12 cellular contexts compared by ENCODE assay signal in genomic region chr4:779555-779954, GRCh38. TPM values are rescaled to one million over a fixed set of nuclear protein-coding genes. Genes with fewer than 3 reads are reported as not detected.
A peak's percentile ranks its signal among the peaks of the same experiment; 100 is the strongest.
DNase-seq lines count a peak whose midpoint lies in the region; ATAC-seq and TF ChIP-seq lines count a peak whose summit lies in the region.
"Had no signal": no experiment of that assay in that cellular context is flagged by ENCODE, and none has a peak within 500 bp of the region (broad histone marks: within the 10 kb centered on the region; RNA-seq: fewer than 3 reads in every experiment).

No MANE protein-coding gene starts in this region.

- ATAC-seq in T-helper 17 cell = no peak
- no peak for ATAC-seq in stimulated activated effector memory CD8-positive, alpha-beta T cell treated with anti-CD3 and anti-CD28 coated beads, Interleukin-12 subunit alpha, Interleukin-12 subunit beta, amount 100 ng/mL, for 72 hours
- ATAC-seq: body of pancreas had no signal

- H4K20me1 ChIP-seq in fibroblast of lung (ENCODE audit: control insufficient read depth, extremely low read depth, insufficient read depth, low read length) = no peaks in the 10 kb centered on the region

- H3K9ac ChIP-seq in fibroblast of lung (ENCODE audit: insufficient read depth, low read length) = no peak overlapping the region
- no peak overlapping the region for H3K9ac ChIP-seq in mesenchymal stem cell (ENCODE audit: low read length)

- H3K4me1 ChIP-seq in fibroblast of lung (ENCODE audit: control insufficient read depth, extremely low read depth, insufficient read depth, low read length) (peaks cover 7% of the 10 kb centered on the region), mesenchymal stem cell (ENCODE audit: control insufficient read depth, insufficient read depth, low read depth, low read length) (peaks cover 26% of the 10 kb centered on the region)

- no peak overlapping the region for H3K27ac Mint-ChIP-seq in activated naive CD4-positive, alpha-beta T cell treated with anti-CD3 and anti-CD28 coated beads, Interleukin-2, amount 10 ng/mL, durations not matched to agents 7 days and 5 days
- peak overlapping the region; percentile 93 for H3K27ac Mint-ChIP-seq in T-helper 17 cell
- peak overlapping the region; percentile 34 for H3K27ac Mint-ChIP-seq in stimulated activated effector memory CD8-positive, alpha-beta T cell treated with anti-CD3 and anti-CD28 coated beads, Interleukin-12 subunit alpha, Interleukin-12 subunit beta, amount 100 ng/mL, for 72 hours

- H3K27me3 ChIP-seq in fibroblast of lung (ENCODE audit: control insufficient read depth, insufficient read depth, low read length) (no peaks in the 10 kb centered on the region), mesenchymal stem cell (ENCODE audit: control insufficient read depth in 1 of 2, insufficient read depth in 1 of 2, low read length in 2 of 2) (peaks cover under 1 to 3% of the 10 kb centered on the region in 2 experiments)
- H3K27me3 ChIP-seq: body of pancreas had no signal

- H3K23ac ChIP-seq in mesenchymal stem cell (ENCODE audit: low read length in 2 of 2) = no peak overlapping the region

- no peak overlapping the region for H4K91ac ChIP-seq in mesenchymal stem cell (ENCODE audit: low read length)

- no peak overlapping the region for H3K27ac ChIP-seq in fibroblast of lung (ENCODE audit: insufficient read depth, low read length)
- H3K27ac ChIP-seq in caudate nucleus (ENCODE audit: low read depth, low read length) = no peak overlapping the region
- H3K27ac ChIP-seq in mesenchymal stem cell (ENCODE audit: low read length, poor library complexity, severe bottlenecking) = no peak overlapping the region
- H3K27ac ChIP-seq: esophagus muscularis mucosa had no signal

- no peak overlapping the region for H2BK15ac ChIP-seq in mesenchymal stem cell (ENCODE audit: low read depth, poor library complexity, severe bottlenecking)

- H3K79me2 ChIP-seq in fibroblast of lung (ENCODE audit: control insufficient read depth, insufficient read depth, low read length) = peaks cover 64% of the 10 kb centered on the region

- H2BK120ac ChIP-seq in mesenchymal stem cell (ENCODE audit: low read depth, low read length) = no peak overlapping the region

- H3K36me3 ChIP-seq in fibroblast of lung (ENCODE audit: control insufficient read depth, insufficient read depth, low read length) (peaks cover 12% of the 10 kb centered on the region), mesenchymal stem cell (ENCODE audit: control insufficient read depth in 1 of 2, insufficient read depth in 2 of 2, low read depth in 1 of 2, low read length in 2 of 2) (peaks cover 33 to 55% of the 10 kb centered on the region in 2 experiments)

- no peak overlapping the region for H2AK5ac ChIP-seq in mesenchymal stem cell (ENCODE audit: low read length, severe bottlenecking)

- 96% methylated on average over 2 of the region's 2 CpGs for WGBS in mesenchymal stem cell

- H3K4ac ChIP-seq in mesenchymal stem cell (ENCODE audit: low read depth in 1 of 2, low read length in 2 of 2) = peak overlapping the region in 1 of 2 experiments; percentile 33

- peaks cover 56% of the 10 kb centered on the region for H3K4me1 Mint-ChIP-seq in activated naive CD4-positive, alpha-beta T cell treated with anti-CD3 and anti-CD28 coated beads, Interleukin-2, amount 10 ng/mL, durations not matched to agents 7 days and 5 days
- peaks cover 46% of the 10 kb centered on the region for H3K4me1 Mint-ChIP-seq in T-helper 17 cell
- H3K4me1 Mint-ChIP-seq in stimulated activated effector memory CD8-positive, alpha-beta T cell treated with anti-CD3 and anti-CD28 coated beads, Interleukin-12 subunit alpha, Interleukin-12 subunit beta, amount 100 ng/mL, for 72 hours = peaks cover 58% of the 10 kb centered on the region

- no peak for TF ChIP-seq CTCF in fibroblast of lung (conservative IDR thresholded peaks at IDR 0.05 in 1 of 2, IDR thresholded peaks at IDR 0.05 in 1 of 2; ENCODE audit: low read depth in 1 of 2, low read length in 2 of 2)

- H2AFZ ChIP-seq in fibroblast of lung (ENCODE audit: low read length) = no peak overlapping the region
- no peak overlapping the region for H2AFZ ChIP-seq in mesenchymal stem cell (ENCODE audit: low read depth, low read length)

- H4K8ac ChIP-seq in mesenchymal stem cell (ENCODE audit: low read length) = no peak overlapping the region

- DNase-seq in activated naive CD4-positive, alpha-beta T cell treated with anti-CD3 and anti-CD28 coated beads, Interleukin-2, amount 10 ng/mL, durations not matched to agents 7 days and 5 days = no peak
- DNase-seq in activated naive CD4-positive, alpha-beta T cell treated with Interleukin-2 at 50 U/mL for 16 hours = no peak
- DNase-seq in T-helper 17 cell (no peak), fibroblast of lung (ENCODE audit: low read depth in 2 of 2) (no peak), caudate nucleus (lab: John Stamatoyannopoulos, UW) (no peak), mesenchymal stem cell (no peak), NCI-H774 (lab: John Stamatoyannopoulos, UW) (no peak)
- DNase-seq in stimulated activated effector memory CD8-positive, alpha-beta T cell treated with anti-CD3 and anti-CD28 coated beads, Interleukin-12 subunit alpha, Interleukin-12 subunit beta, amount 100 ng/mL, for 72 hours (ENCODE audit: low spot score in 2 of 2) = no peak
- DNase-seq: body of pancreas; NCI-H446; stimulated activated CD4-positive, alpha-beta T cell treated with anti-CD3 and anti-CD28 coated beads, Interleukin-2, amount 100 ng/mL, for 24 hours had no signal

- peaks cover 22% of the 10 kb centered on the region for H3K27me3 Mint-ChIP-seq in activated naive CD4-positive, alpha-beta T cell treated with anti-CD3 and anti-CD28 coated beads, Interleukin-2, amount 10 ng/mL, durations not matched to agents 7 days and 5 days
- H3K27me3 Mint-ChIP-seq in T-helper 17 cell = peaks cover 5% of the 10 kb centered on the region

- H3K14ac ChIP-seq in mesenchymal stem cell (ENCODE audit: low read length in 2 of 2) = no peak overlapping the region

- peaks cover 52% of the 10 kb centered on the region for H3K36me3 Mint-ChIP-seq in activated naive CD4-positive, alpha-beta T cell treated with anti-CD3 and anti-CD28 coated beads, Interleukin-2, amount 10 ng/mL, durations not matched to agents 7 days and 5 days
- peaks cover 5% of the 10 kb centered on the region for H3K36me3 Mint-ChIP-seq in T-helper 17 cell (ENCODE audit: low read depth)
- peaks cover 79% of the 10 kb centered on the region for H3K36me3 Mint-ChIP-seq in stimulated activated effector memory CD8-positive, alpha-beta T cell treated with anti-CD3 and anti-CD28 coated beads, Interleukin-12 subunit alpha, Interleukin-12 subunit beta, amount 100 ng/mL, for 72 hours

- H3K18ac ChIP-seq in mesenchymal stem cell (ENCODE audit: low read depth in 1 of 2, low read length in 2 of 2) = no peak overlapping the region

- H3K79me1 ChIP-seq in mesenchymal stem cell (replicated peaks; ENCODE audit: low read length, poor library complexity, severe bottlenecking) = peaks cover 2% of the 10 kb centered on the region

- no peaks in the 10 kb centered on the region for H3K9me3 Mint-ChIP-seq in activated naive CD4-positive, alpha-beta T cell treated with anti-CD3 and anti-CD28 coated beads, Interleukin-2, amount 10 ng/mL, durations not matched to agents 7 days and 5 days
- no peaks in the 10 kb centered on the region for H3K9me3 Mint-ChIP-seq in stimulated activated effector memory CD8-positive, alpha-beta T cell treated with anti-CD3 and anti-CD28 coated beads, Interleukin-12 subunit alpha, Interleukin-12 subunit beta, amount 100 ng/mL, for 72 hours

- H3K4me3 Mint-ChIP-seq in activated naive CD4-positive, alpha-beta T cell treated with anti-CD3 and anti-CD28 coated beads, Interleukin-2, amount 10 ng/mL, durations not matched to agents 7 days and 5 days = peak overlapping the region; percentile 84
- H3K4me3 Mint-ChIP-seq in T-helper 17 cell = peak overlapping the region; percentile 89
- H3K4me3 Mint-ChIP-seq in stimulated activated effector memory CD8-positive, alpha-beta T cell treated with anti-CD3 and anti-CD28 coated beads, Interleukin-12 subunit alpha, Interleukin-12 subunit beta, amount 100 ng/mL, for 72 hours = peak overlapping the region; percentile 77

- H3K4me2 ChIP-seq in fibroblast of lung (ENCODE audit: extremely low read depth, insufficient read depth, low read length) = peak overlapping the region; percentile 96
- no peak overlapping the region for H3K4me2 ChIP-seq in mesenchymal stem cell (ENCODE audit: low read length, poor library complexity, severe bottlenecking)

- CTCF ChIA-PET in activated naive CD4-positive, alpha-beta T cell treated with anti-CD3 and anti-CD28 coated beads, Interleukin-2, amount 10 ng/mL, durations not matched to agents 7 days and 5 days (lab: Charles Lee) = interaction anchor here (0.9 to 1.7 kb wide), 2 partner anchors 13 to 37 kb away, joined by 3 to 4 read pairs; no protein-coding TSS in a partner anchor

- H2BK5ac ChIP-seq in mesenchymal stem cell (ENCODE audit: low read depth, low read length, poor library complexity, severe bottlenecking) = no peak overlapping the region

- H2BK12ac ChIP-seq in mesenchymal stem cell (ENCODE audit: low read length in 2 of 2) = no peak overlapping the region

- H3K4me3 ChIP-seq in fibroblast of lung (replicated peaks in 1 of 4; ENCODE audit: control extremely low read depth in 1 of 4, insufficient read depth in 1 of 4, low read depth in 3 of 4, low read length in 4 of 4) = peak overlapping the region in 2 of 4 experiments; percentile 15 to 98
- H3K4me3 ChIP-seq in mesenchymal stem cell (ENCODE audit: insufficient read depth in 1 of 2, low read depth in 1 of 2, low read length in 2 of 2) = no peak overlapping the region

- no peaks in the 10 kb centered on the region for H3K9me3 ChIP-seq in T-helper 17 cell (ENCODE audit: control insufficient read depth, low read length, poor library complexity, severe bottlenecking)
- H3K9me3 ChIP-seq in fibroblast of lung (ENCODE audit: control insufficient read depth, insufficient read depth, low read depth, low read length) = no peaks in the 10 kb centered on the region
- H3K9me3 ChIP-seq in mesenchymal stem cell (ENCODE audit: control insufficient read depth, low read length) = no peaks in the 10 kb centered on the region
- H3K9me3 ChIP-seq: esophagus muscularis mucosa had no signal

RNA-seq across cellular contexts. Expression of gene CPLX1, which starts 46.4 kb away (rescaled TPM):
- 1 to 10 TPM; 3.1 to 3.7 TPM for total RNA-seq in T-helper 17 cell
- 0.66 TPM in 1 of 2 replicates, not detected in the other for total RNA-seq in fibroblast of lung
- 0.03 and 0.09 TPM in 2 replicates for polyA plus RNA-seq in fibroblast of lung
- 0.14 and 0.24 TPM in 2 replicates for polyA plus RNA-seq in fibroblast of lung (2012)
- polyA minus RNA-seq in fibroblast of lung (ENCODE audit: low replicate concordance) = not detected in 2 replicates
- 0.14 TPM for polyA plus RNA-seq in mesenchymal stem cell (2013, experiment 1 of 2)
- 0.10 TPM for polyA plus RNA-seq in mesenchymal stem cell (2013, experiment 2 of 2)
